Comparison of ENCODE assay signal across 11 cellular contexts in genomic region chr11:57288771-57289579, GRCh38. TPM values are rescaled to one million over a fixed set of nuclear protein-coding genes. Genes with fewer than 3 reads are reported as not detected.
DNase-seq lines count a peak whose midpoint lies in the region; ATAC-seq and TF ChIP-seq lines count a peak whose summit lies in the region.
"Had no signal": no experiment of that assay in that cellular context is flagged by ENCODE, and none has a peak within 500 bp of the region (broad histone marks: within the 10 kb centered on the region; RNA-seq: fewer than 3 reads in every experiment).

No MANE protein-coding gene starts in this region.

- TF ChIP-seq POLR2A in heart left ventricle (IDR thresholded peaks at IDR 0.05), result no peak

- POLR2A ChIA-PET in OCI-LY7 (lab: Charles Lee), result no interaction called here

- 22 to 39% (median 29%) methylated on average over 10 to 11 of the region's 11 CpGs for WGBS in heart left ventricle, 4 donors
- WGBS in aorta, 2 donors, result 45 to 47% methylated on average over 11 of the region's 11 CpGs

- BruUV-seq in OCI-LY7 (replicated peaks; lab: Mats Ljungman, UMichigan), result no TSS peak

- no peak for DNase-seq in heart left ventricle
- no peak for DNase-seq in left cardiac atrium
- peak in 1 of 2 donors; percentile 65 for DNase-seq in left colon
- no peak for DNase-seq in aorta
- DNase-seq in OCI-LY7 (ENCODE audit: low spot score), result no peak
- no peak for DNase-seq in natural killer cell treated with Interleukin-12 subunit alpha and Interleukin-12 subunit beta and Interleukin-15 and Interleukin-18, amount 100 ng/mL, for 72 hours (ENCODE audit: low spot score)
- DNase-seq: NCI-H526 had no signal

- intact Hi-C loops in heart left ventricle (cut with DNase I), result no loop called here
- intact Hi-C loops in left cardiac atrium (cut with DNase I), result no loop called here
- intact Hi-C loops in left colon (cut with DNase I, micrococcal nuclease), result no loop called here
- intact Hi-C loops in aorta (cut with DNase I), result no loop called here
- intact Hi-C loops in OCI-LY7 (cut with micrococcal nuclease; ENCODE audit: unreplicated experiment), result no loop called here

- peaks cover 0 to 2% of the 10 kb centered on the region in 2 donors for H3K4me1 Mint-ChIP-seq in natural killer cell treated with Interleukin-12 subunit alpha and Interleukin-12 subunit beta and Interleukin-15 and Interleukin-18, amount 100 ng/mL, for 72 hours (ENCODE audit: low read depth in 2 of 2)
- H3K4me1 Mint-ChIP-seq: activated naive CD4-positive, alpha-beta T cell treated with anti-CD3 and anti-CD28 coated beads, Interleukin-2, amount 50 U/mL, for 24 hours had no signal

- H3K4me2 ChIP-seq in OCI-LY7 (ENCODE audit: low read length), result no peak overlapping the region

- peak overlapping the region in 4 of 12 donors; percentile 27 to 63 (median 36) for H3K27ac ChIP-seq in heart left ventricle
- H3K27ac ChIP-seq in VCaP, result peak overlapping the region; percentile 5; the same call in 1 of the 2 replicates
- no peak overlapping the region for H3K27ac ChIP-seq in aorta (ENCODE audit: low read depth in 1 of 2, low read length in 2 of 2)
- H3K27ac ChIP-seq in OCI-LY7 (ENCODE audit: low read depth, low read length, poor library complexity, severe bottlenecking), result no peak overlapping the region

- TF ChIP-seq CTCF in heart left ventricle (IDR thresholded peaks at IDR 0.05) (no peak), VCaP (conservative IDR thresholded peaks at IDR 0.05) (no peak), OCI-LY7 (conservative IDR thresholded peaks at IDR 0.05; ENCODE audit: low read length) (no peak)

- no peaks in the 10 kb centered on the region for H3K9me3 ChIP-seq in heart left ventricle
- H3K9me3 ChIP-seq in aorta (ENCODE audit: control insufficient read depth, low read length), result no peaks in the 10 kb centered on the region
- H3K9me3 ChIP-seq in OCI-LY7 (ENCODE audit: low read length), result no peaks in the 10 kb centered on the region

- ATAC-seq in heart left ventricle (peak in 3 of 4 donors; percentile 14 to 52 (median 27)), left cardiac atrium (no peak), left colon (peak; percentile 78), aorta (ENCODE audit: low FRiP score) (peak; percentile 16), HG03460 (IDR thresholded peaks at IDR 0.05; ENCODE audit: unreplicated experiment) (no peak)
- ATAC-seq in natural killer cell treated with Interleukin-12 subunit alpha and Interleukin-12 subunit beta and Interleukin-15 and Interleukin-18, amount 100 ng/mL, for 72 hours, result no peak

- peaks cover 0 to 17% (median 5%) of the 10 kb centered on the region in 12 donors for H3K4me1 ChIP-seq in heart left ventricle
- no peaks in the 10 kb centered on the region for H3K4me1 ChIP-seq in aorta (ENCODE audit: control insufficient read depth in 1 of 2, insufficient read depth in 2 of 2, low read length in 2 of 2)
- H3K4me1 ChIP-seq in OCI-LY7 (ENCODE audit: insufficient read depth, low read length, poor library complexity, severe bottlenecking), result no peaks in the 10 kb centered on the region

- H3K27ac Mint-ChIP-seq in natural killer cell treated with Interleukin-12 subunit alpha and Interleukin-12 subunit beta and Interleukin-15 and Interleukin-18, amount 100 ng/mL, for 72 hours, result no peak overlapping the region
- H3K27ac Mint-ChIP-seq: activated naive CD4-positive, alpha-beta T cell treated with anti-CD3 and anti-CD28 coated beads, Interleukin-2, amount 50 U/mL, for 24 hours had no signal

- no peaks in the 10 kb centered on the region for H3K9me2 ChIP-seq in OCI-LY7 (ENCODE audit: insufficient read depth, low read length)

- no peak overlapping the region for H3K4me3 Mint-ChIP-seq in natural killer cell treated with Interleukin-12 subunit alpha and Interleukin-12 subunit beta and Interleukin-15 and Interleukin-18, amount 100 ng/mL, for 72 hours
- H3K4me3 Mint-ChIP-seq: activated naive CD4-positive, alpha-beta T cell treated with anti-CD3 and anti-CD28 coated beads, Interleukin-2, amount 50 U/mL, for 24 hours had no signal

- H3K36me3 Mint-ChIP-seq in natural killer cell treated with Interleukin-12 subunit alpha and Interleukin-12 subunit beta and Interleukin-15 and Interleukin-18, amount 100 ng/mL, for 72 hours, result no peaks in the 10 kb centered on the region
- H3K36me3 Mint-ChIP-seq: activated naive CD4-positive, alpha-beta T cell treated with anti-CD3 and anti-CD28 coated beads, Interleukin-2, amount 50 U/mL, for 24 hours had no signal

- H3K79me2 ChIP-seq in OCI-LY7 (ENCODE audit: insufficient read depth, low read depth, low read length), result no peaks in the 10 kb centered on the region

- CTCF ChIA-PET in OCI-LY7 (lab: Charles Lee; ENCODE audit: unreplicated experiment), result interaction anchor here (0.6 kb wide), 1 partner anchor 845 kb away, joined by 3 read pairs; no protein-coding TSS in a partner anchor

- no peak overlapping the region for H2AFZ ChIP-seq in OCI-LY7 (ENCODE audit: low read length)

- H3K36me3 ChIP-seq in heart left ventricle (no peaks in the 10 kb centered on the region), aorta (ENCODE audit: control insufficient read depth in 1 of 2, insufficient read depth in 2 of 2, low read length in 1 of 2) (no peaks in the 10 kb centered on the region), OCI-LY7 (ENCODE audit: insufficient read depth, low read length) (no peaks in the 10 kb centered on the region)

- H3K27me3 ChIP-seq in heart left ventricle (no peaks in the 10 kb centered on the region), aorta (ENCODE audit: control insufficient read depth in 1 of 2, insufficient read depth in 2 of 2, low read length in 1 of 2) (no peaks in the 10 kb centered on the region)

- H3K4me3 ChIP-seq in heart left ventricle (no peak overlapping the region), aorta (ENCODE audit: low read length in 2 of 2) (no peak overlapping the region), OCI-LY7 (ENCODE audit: low read depth, low read length, poor library complexity, severe bottlenecking) (no peak overlapping the region)

- no peaks in the 10 kb centered on the region for H4K20me1 ChIP-seq in OCI-LY7 (ENCODE audit: insufficient read depth, low read length)

- no peaks in the 10 kb centered on the region for H3K9me3 Mint-ChIP-seq in natural killer cell treated with Interleukin-12 subunit alpha and Interleukin-12 subunit beta and Interleukin-15 and Interleukin-18, amount 100 ng/mL, for 72 hours
- H3K9me3 Mint-ChIP-seq: activated naive CD4-positive, alpha-beta T cell treated with anti-CD3 and anti-CD28 coated beads, Interleukin-2, amount 50 U/mL, for 24 hours had no signal

- H3K27me3 Mint-ChIP-seq in natural killer cell treated with Interleukin-12 subunit alpha and Interleukin-12 subunit beta and Interleukin-15 and Interleukin-18, amount 100 ng/mL, for 72 hours, result peaks cover 19% of the 10 kb centered on the region in 2 donors

RNA-seq across cellular contexts. Expression of gene TNKS1BP1, which starts 35.8 kb away (rescaled TPM):
- 10 to 100 TPM; 25.3 to 68.3 (median 33.1) TPM for total RNA-seq in heart left ventricle
- polyA plus RNA-seq in heart left ventricle, result 10 to 100 TPM; 36.9 to 45.3 TPM
- total RNA-seq in left cardiac atrium, result 10 to 100 TPM; 73.6 to 82.6 TPM
- total RNA-seq in left colon, result 100 to 1,000 TPM; 135 to 191 TPM
- 100 to 1,000 TPM; 169 to 184 TPM for total RNA-seq in aorta
- 100 to 1,000 TPM in 1 of 2 donors, 10 to 100 TPM in 1; 35.2 to 161 TPM for polyA plus RNA-seq in aorta
- 5.3 and 6.4 TPM in 2 replicates for total RNA-seq in OCI-LY7 (2014; rRNA removed; shearing (Covaris generic))
- 16.4 and 19.7 TPM in 2 replicates for total RNA-seq in OCI-LY7 (2022)
- total RNA-seq in natural killer cell treated with Interleukin-12 subunit alpha and Interleukin-12 subunit beta and Interleukin-15 and Interleukin-18, amount 100 ng/mL, for 72 hours, result 1 to 10 TPM; 3.0 to 3.2 TPM

RNA-seq across cellular contexts. Expression of gene SSRP1, which starts 46.7 kb away (rescaled TPM):
- total RNA-seq in heart left ventricle, result 10 to 100 TPM; 31.8 to 60.4 (median 41.6) TPM
- 10 to 100 TPM; 21.8 to 86.5 TPM for polyA plus RNA-seq in heart left ventricle
- total RNA-seq in left cardiac atrium, result 10 to 100 TPM; 34.7 to 45.5 TPM
- 10 to 100 TPM; 56.5 to 67.8 TPM for total RNA-seq in left colon
- total RNA-seq in aorta, result 10 to 100 TPM; 43.2 to 48.7 TPM
- 10 to 100 TPM; 37.8 to 44.9 TPM for polyA plus RNA-seq in aorta
- total RNA-seq in OCI-LY7 (2014; rRNA removed; shearing (Covaris generic)), result 146 and 185 TPM in 2 replicates
- 216 and 221 TPM in 2 replicates for total RNA-seq in OCI-LY7 (2022)
- 100 to 1,000 TPM; 143 to 210 TPM for total RNA-seq in natural killer cell treated with Interleukin-12 subunit alpha and Interleukin-12 subunit beta and Interleukin-15 and Interleukin-18, amount 100 ng/mL, for 72 hours

RNA-seq across cellular contexts. Expression of gene P2RX3, which starts 49.2 kb away (rescaled TPM):
- total RNA-seq in heart left ventricle (1 to 10 TPM in 7 of 9 donors, under 1 TPM in 2; 0.63 to 7.1 (median 1.5) TPM), left cardiac atrium (1 to 10 TPM in 1 of 2 donors, under 1 TPM in 1; 0.84 to 1.7 TPM), left colon (not detected), aorta (not detected), OCI-LY7 (2022) (not detected in 2 replicates)
- polyA plus RNA-seq in heart left ventricle (under 1 TPM; 0.35 to 0.72 TPM), aorta (not detected)
- not detected in 2 replicates for total RNA-seq in OCI-LY7 (2014; rRNA removed; shearing (Covaris generic))
- total RNA-seq in natural killer cell treated with Interleukin-12 subunit alpha and Interleukin-12 subunit beta and Interleukin-15 and Interleukin-18, amount 100 ng/mL, for 72 hours, result not detected
- total RNA-seq: temporal lobe had no signal

RNA-seq across cellular contexts. Expression of gene APLNR, which starts 51.9 kb away (rescaled TPM):
- total RNA-seq in heart left ventricle, result 10 to 100 TPM in 4 of 9 donors, 1 to 10 TPM in 5; 5.7 to 63.3 (median 9.9) TPM
- 1 to 10 TPM; 1.1 to 8.9 TPM for polyA plus RNA-seq in heart left ventricle
- total RNA-seq in left cardiac atrium, result 10 to 100 TPM; 20.2 to 21.6 TPM
- total RNA-seq in left colon, result 1 to 10 TPM; 3.5 to 3.6 TPM
- total RNA-seq in aorta, result 10 to 100 TPM; 17.8 to 27.7 TPM
- under 1 TPM in 1 of 2 donors, not detected in 1; 0.23 TPM for polyA plus RNA-seq in aorta
- not detected in 2 replicates for total RNA-seq in OCI-LY7 (2014; rRNA removed; shearing (Covaris generic))
- not detected in 2 replicates for total RNA-seq in OCI-LY7 (2022)
- total RNA-seq in natural killer cell treated with Interleukin-12 subunit alpha and Interleukin-12 subunit beta and Interleukin-15 and Interleukin-18, amount 100 ng/mL, for 72 hours, result not detected

Comparison
In these comparisons a context has a peak if more than half of its experiments do, and no peak if none do; other contexts are left out.
1. ATAC-seq: peak in heart left ventricle (3 of 4), left colon (single experiment) and aorta (single experiment); none in left cardiac atrium (0 of 2), HG03460 (single experiment) and natural killer cell treated with Interleukin-12 subunit alpha and Interleukin-12 subunit beta and Interleukin-15 and Interleukin-18, amount 100 ng/mL, for 72 hours (0 of 2).